Comparison of ENCODE assay signal across 1 cellular context in genomic region chr3:186551387-186551786, GRCh38.
TF ChIP-seq lines count a peak whose summit lies in the region.

No MANE protein-coding gene starts in this region.

TF ChIP-seq in HepG2, 621 proteins besides CTCF, POLR2A, EP300 and RAD21:
- TF ChIP-seq, protein P1, sequence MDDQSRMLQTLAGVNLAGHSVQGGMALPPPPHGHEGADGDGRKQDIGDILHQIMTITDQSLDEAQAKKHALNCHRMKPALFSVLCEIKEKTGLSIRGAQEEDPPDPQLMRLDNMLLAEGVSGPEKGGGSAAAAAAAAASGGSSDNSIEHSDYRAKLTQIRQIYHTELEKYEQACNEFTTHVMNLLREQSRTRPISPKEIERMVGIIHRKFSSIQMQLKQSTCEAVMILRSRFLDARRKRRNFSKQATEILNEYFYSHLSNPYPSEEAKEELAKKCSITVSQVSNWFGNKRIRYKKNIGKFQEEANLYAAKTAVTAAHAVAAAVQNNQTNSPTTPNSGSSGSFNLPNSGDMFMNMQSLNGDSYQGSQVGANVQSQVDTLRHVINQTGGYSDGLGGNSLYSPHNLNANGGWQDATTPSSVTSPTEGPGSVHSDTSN (CRISPR knock-in tag; IDR thresholded peaks at IDR 0.05; ENCODE audit: borderline replicate concordance): no peak
- TF ChIP-seq ZSCAN12 (CRISPR knock-in tag; IDR thresholded peaks at IDR 0.05) (no peak), ZBTB44 (CRISPR knock-in tag; IDR thresholded peaks at IDR 0.05) (no peak), STAG1 (CRISPR knock-in tag; IDR thresholded peaks at IDR 0.05) (peak; percentile 52)
